Comparison of ENCODE assay signal across 5 cellular contexts in the genomic region with DNA sequence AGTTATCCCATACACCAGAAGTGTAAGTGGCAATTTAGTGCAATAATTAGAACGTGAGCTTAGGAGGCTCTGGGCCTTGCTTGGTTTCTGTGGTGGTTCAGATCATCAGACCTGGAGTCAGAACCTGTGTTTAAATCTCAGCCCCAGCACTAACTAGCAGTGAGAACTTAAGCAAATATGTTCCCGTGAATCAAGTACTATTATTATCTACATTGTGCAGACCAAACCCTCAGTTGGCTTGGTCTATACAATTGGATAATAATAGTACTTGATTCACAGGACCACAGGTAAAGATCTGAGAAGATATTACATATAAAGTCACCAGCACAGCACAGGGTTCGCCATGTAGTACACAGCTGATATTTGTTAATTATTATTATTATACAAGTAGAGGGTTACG.
"Had no signal": no experiment of that assay in that cellular context is flagged by ENCODE, and none has a peak within 500 bp of the region (broad histone marks: within the 10 kb centered on the region; RNA-seq: fewer than 3 reads in every experiment).

No MANE protein-coding gene starts in this region.

- ATAC-seq: GM23338, K562 had no signal

- DNase-seq: H9, HCEC 1CT, IMR-90 had no signal

- H3K4me3 ChIP-seq: GM23338, K562 had no signal

- H3K4me2 ChIP-seq: GM23338 had no signal
